Comparison of ENCODE assay signal across 22 cellular contexts in the genomic region with DNA sequence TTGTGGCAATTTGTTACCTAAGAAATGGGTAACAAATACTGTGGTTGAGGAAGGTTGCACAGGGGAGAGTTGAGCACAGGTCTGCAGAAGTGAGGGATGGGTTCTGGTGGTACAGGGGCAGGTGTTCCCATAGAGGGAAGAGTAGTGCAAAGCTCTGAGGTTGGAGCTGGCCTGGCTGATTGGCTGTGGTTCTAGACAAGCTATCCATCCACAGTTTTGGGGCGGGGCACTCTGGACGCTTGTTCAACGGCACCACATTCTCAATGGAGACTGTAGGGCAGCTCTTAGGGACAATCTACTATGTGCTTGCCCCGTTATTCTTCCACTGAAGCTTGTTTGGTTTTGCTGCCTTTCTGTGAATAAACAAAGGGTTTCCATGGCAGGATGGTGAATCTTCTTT. TPM values are rescaled to one million over a fixed set of nuclear protein-coding genes. Genes with fewer than 3 reads are reported as not detected.
"Had no signal": no experiment of that assay in that cellular context is flagged by ENCODE, and none has a peak within 500 bp of the region (broad histone marks: within the 10 kb centered on the region; RNA-seq: fewer than 3 reads in every experiment).

No MANE protein-coding gene starts in this region.

- H3K36me3 ChIP-seq: colonic mucosa, left lung, pancreas, right lobe of liver, stomach, thyroid gland had no signal

- H3K4me3 ChIP-seq: colonic mucosa, left lung, pancreas, right lobe of liver, smooth muscle cell, stomach, thyroid gland had no signal

- H3K9me3 ChIP-seq: colonic mucosa, pancreas, right lobe of liver, thyroid gland had no signal

- H3K4me2 ChIP-seq: smooth muscle cell had no signal

- DNase-seq: central memory CD4-positive, alpha-beta T cell; colonic mucosa; effector CD8-positive, alpha-beta T cell; erythroblast; kidney; left lung; mammary epithelial cell; naive thymus-derived CD8-positive, alpha-beta T cell; nephron progenitor cell; occipital lobe; pancreas; stimulated activated CD4-positive, alpha-beta T cell treated with anti-CD3 and anti-CD28 coated beads, Interleukin-12 subunit alpha, Interleukin-12 subunit beta, amount 100 ng/mL, for 4 hours; stimulated activated CD4-positive, alpha-beta T cell treated with anti-CD3 and anti-CD28 coated beads, Interleukin-1b, Interleukin-23, amount 100 ng/mL, for 48 hours; stimulated activated CD4-positive, alpha-beta T cell treated with anti-CD3 and anti-CD28 coated beads, Interleukin-4, amount 100 ng/mL, for 24 hours; stimulated activated naive CD4-positive, alpha-beta T cell treated with Interleukin-2 at 50 U/mL for 16 hours; stomach; thyroid gland; trophoblast cell had no signal

- FAIRE-seq: frontal cortex, kidney, pancreas had no signal

- H3K4me1 ChIP-seq: colonic mucosa, left lung, pancreas, stomach, thyroid gland had no signal

- H3K27ac ChIP-seq: colonic mucosa, left lung, pancreas, right lobe of liver, stomach, thyroid gland had no signal

- H3K27me3 ChIP-seq: colonic mucosa, pancreas, right lobe of liver, stomach, thyroid gland had no signal

RNA-seq across cellular contexts. Expression of gene NAT8L, which starts 35.4 kb away (rescaled TPM):
- total RNA-seq: glomerular endothelial cell, smooth muscle cell had no signal
- polyA plus RNA-seq: naive thymus-derived CD8-positive, alpha-beta T cell; smooth muscle cell had no signal
